Comparison of ENCODE assay signal across 10 cellular contexts in genomic region chr9:129408535-129409215, GRCh38.
DNase-seq lines count a peak whose midpoint lies in the region; ATAC-seq and TF ChIP-seq lines count a peak whose summit lies in the region.
"Had no signal": no experiment of that assay in that cellular context is flagged by ENCODE, and none has a peak within 500 bp of the region (broad histone marks: within the 10 kb centered on the region; RNA-seq: fewer than 3 reads in every experiment).

No MANE protein-coding gene starts in this region.

- intact Hi-C loops in left cardiac atrium (cut with DNase I) = no loop called here

- ATAC-seq in left cardiac atrium (peak in 1 of 2 donors; percentile 4), HG02678 (IDR thresholded peaks at IDR 0.05; ENCODE audit: unreplicated experiment) (no peak)

- H3K27me3 Mint-ChIP-seq in neural crest cell (ENCODE audit: low read depth) = no peaks in the 10 kb centered on the region
- H3K27me3 Mint-ChIP-seq in activated naive CD8-positive, alpha-beta T cell treated with anti-CD3 and anti-CD28 coated beads for 36 hours = no peaks in the 10 kb centered on the region

- TF ChIP-seq CTCF in neural crest cell (conservative IDR thresholded peaks at IDR 0.05) = no peak

- DNase-seq in NCI-H510A treated with DMSO at 0.1 percent for 48 hours (lab: John Stamatoyannopoulos, UW) (peak; percentile 74), NCI-H510A (lab: John Stamatoyannopoulos, UW) (no peak), left cardiac atrium (peak; percentile 32), neural crest cell (ENCODE audit: low read depth, low spot score) (no peak), T-helper 9 cell (no peak), NCI-H146 (lab: John Stamatoyannopoulos, UW) (no peak)
- DNase-seq in activated naive CD8-positive, alpha-beta T cell treated with anti-CD3 and anti-CD28 coated beads for 36 hours = no peak
- DNase-seq: NCI-H1694 treated with DMSO at 0.1 percent for 48 hours, OCI-M1 had no signal

- H3K9me3 Mint-ChIP-seq in neural crest cell = peaks cover 9% of the 10 kb centered on the region
- peaks cover 9% of the 10 kb centered on the region for H3K9me3 Mint-ChIP-seq in activated naive CD8-positive, alpha-beta T cell treated with anti-CD3 and anti-CD28 coated beads for 36 hours

- H3K4me1 Mint-ChIP-seq in neural crest cell = peaks cover 66% of the 10 kb centered on the region
- H3K4me1 Mint-ChIP-seq in activated naive CD8-positive, alpha-beta T cell treated with anti-CD3 and anti-CD28 coated beads for 36 hours = peaks cover 5% of the 10 kb centered on the region

- peaks cover 11% of the 10 kb centered on the region for H3K36me3 Mint-ChIP-seq in neural crest cell (ENCODE audit: low read depth)
- H3K36me3 Mint-ChIP-seq in activated naive CD8-positive, alpha-beta T cell treated with anti-CD3 and anti-CD28 coated beads for 36 hours = peaks cover 8% of the 10 kb centered on the region

- H3K4me3 Mint-ChIP-seq in neural crest cell = peak overlapping the region; percentile 31
- H3K4me3 Mint-ChIP-seq in activated naive CD8-positive, alpha-beta T cell treated with anti-CD3 and anti-CD28 coated beads for 36 hours = no peak overlapping the region

- peak overlapping the region; percentile 7 for H3K27ac Mint-ChIP-seq in neural crest cell (ENCODE audit: unreplicated experiment)
- no peak overlapping the region for H3K27ac Mint-ChIP-seq in activated naive CD8-positive, alpha-beta T cell treated with anti-CD3 and anti-CD28 coated beads for 36 hours

Comparison
In these comparisons a context has a peak if more than half of its experiments do, and no peak if none do; other contexts are left out.
1. DNase-seq: peak in NCI-H510A treated with DMSO at 0.1 percent for 48 hours (single experiment) and left cardiac atrium (single experiment); none in NCI-H510A (single experiment), neural crest cell (single experiment), activated naive CD8-positive, alpha-beta T cell treated with anti-CD3 and anti-CD28 coated beads for 36 hours (single experiment), T-helper 9 cell (single experiment) and NCI-H146 (single experiment).